8 cellular contexts compared by ENCODE assay signal in genomic region chr13:46052314-46053161, GRCh38. TPM values are rescaled to one million over a fixed set of nuclear protein-coding genes. Genes with fewer than 3 reads are reported as not detected.
DNase-seq lines count a peak whose midpoint lies in the region; ATAC-seq, FAIRE-seq and TF ChIP-seq lines count a peak whose summit lies in the region.

TSS of gene ZC3H13 (minus strand) at chr13:46052746. CDS start at chr13:46045507, 7,239 bp downstream.

- peak; percentile 56 for TF ChIP-seq CTCF in GM12873 (IDR thresholded peaks at IDR 0.05; ENCODE audit: insufficient read depth, low read depth, low read length, missing control alignments)
- peak in 1 of 4 donors; percentile 25 for TF ChIP-seq CTCF in pancreas (IDR thresholded peaks at IDR 0.05)
- TF ChIP-seq CTCF in tibial artery (IDR thresholded peaks at IDR 0.05) = peak; percentile 35 to 40

- WGBS in pancreas, 2 donors = 0% methylated on average over 57 of the region's 57 CpGs

- peak within 1 kb of the TSS; percentile 71 to 90 (median 83) for H3K27ac ChIP-seq in pancreas
- H3K27ac ChIP-seq in tibial artery = peak within 1 kb of the TSS; percentile 88 to 89

- H3K4me1 ChIP-seq in pancreas = peaks cover 8 to 22% (median 16%) of the 10 kb centered on the region in 3 donors
- H3K4me1 ChIP-seq in tibial artery = peaks cover 0 to 26% (median 18%) of the 10 kb centered on the region in 4 donors

- H3K4me3 ChIP-seq in pancreas = peak within 1 kb of the TSS; percentile 62 to 89 (median 66)
- H3K4me3 ChIP-seq in tibial artery = peak within 1 kb of the TSS; percentile 65 to 75

- intact Hi-C loops in Right ventricle myocardium superior (cut with DNase I) = no loop called here
- intact Hi-C loops in pancreas (cut with DNase I) = no loop called here
- intact Hi-C loops in tibial artery (cut with DNase I; ENCODE audit: low total_unique reads) = no loop called here

- peak; percentile 97 for FAIRE-seq in pancreas (lab: Jason Lieb, UNC)

- H3K9me3 ChIP-seq in pancreas (no peaks in the 10 kb centered on the region), tibial artery (no peaks in the 10 kb centered on the region)

- H3K36me3 ChIP-seq in pancreas = no peaks in the 10 kb centered on the region
- no peaks in the 10 kb centered on the region for H3K36me3 ChIP-seq in tibial artery

- H3K27me3 ChIP-seq in pancreas = no peaks in the 10 kb centered on the region
- no peaks in the 10 kb centered on the region for H3K27me3 ChIP-seq in tibial artery

- ATAC-seq in HG02759 (IDR thresholded peaks at IDR 0.05; ENCODE audit: unreplicated experiment) (peak; percentile 100), Right ventricle myocardium superior (ENCODE audit: poor library complexity) (peak; percentile 100), pancreas (peak; percentile 100)

- DNase-seq in NCI-H1417 (lab: John Stamatoyannopoulos, UW) = peak; percentile 86 to 95 (median 93)
- peak; percentile 83 to 92 for DNase-seq in SW 1271 (lab: John Stamatoyannopoulos, UW)
- peak; percentile 84 for DNase-seq in activated naive CD8-positive, alpha-beta T cell treated with anti-CD3 and anti-CD28 coated beads, Interleukin-2, amount 50 U/mL, for 16 hours (ENCODE audit: low read depth, low spot score)
- DNase-seq in Right ventricle myocardium superior = peak; percentile 96
- peak; percentile 88 to 96 (median 90) for DNase-seq in pancreas
- peak; percentile 94 to 96 for DNase-seq in tibial artery

RNA-seq across cellular contexts. Expression of gene ZC3H13, which starts in this region (rescaled TPM):
- total RNA-seq in Right ventricle myocardium superior (31.4 TPM), pancreas (10 to 100 TPM; 13.9 to 24.1 (median 16.2) TPM)
- polyA plus RNA-seq in pancreas = 1 to 10 TPM; 7.6 to 9.1 TPM

Comparison
In these comparisons a context has a peak if more than half of its experiments do, and no peak if none do; other contexts are left out.
1. Peak in every context shown above with its lines: DNase-seq, ATAC-seq, H3K4me3 ChIP-seq and H3K27ac ChIP-seq.